ENCODE assay signal across 17 cellular contexts in genomic region chr6:111228094-111228493, GRCh38.
DNase-seq lines count a peak whose midpoint lies in the region; ATAC-seq, FAIRE-seq and TF ChIP-seq lines count a peak whose summit lies in the region.
"Had no signal": no experiment of that assay in that cellular context is flagged by ENCODE, and none has a peak within 500 bp of the region (broad histone marks: within the 10 kb centered on the region; RNA-seq: fewer than 3 reads in every experiment).

No MANE protein-coding gene starts in this region.

- intact Hi-C loops in Right ventricle myocardium superior (cut with DNase I): no loop called here
- intact Hi-C loops in Right ventricle myocardium inferior (cut with DNase I): no loop called here

- no peak for FAIRE-seq in bronchial epithelial cell (lab: Jason Lieb, UNC)
- FAIRE-seq: endometrium, H1 had no signal

- H3K4me1 ChIP-seq in thoracic aorta (ENCODE audit: control insufficient read depth in 1 of 2, low read depth in 2 of 2): peaks cover 33 to 59% of the 10 kb centered on the region in 2 donors

- peak; percentile 5 for ATAC-seq in Right ventricle myocardium superior (ENCODE audit: poor library complexity)
- ATAC-seq in Right ventricle myocardium inferior: no peak
- no peak for ATAC-seq in thoracic aorta (ENCODE audit: insufficient number of reproducible peaks, low FRiP score, low read depth)
- ATAC-seq in GM21423 (IDR thresholded peaks at IDR 0.05; ENCODE audit: unreplicated experiment): no peak
- no peak for ATAC-seq in GM18511 (IDR thresholded peaks at IDR 0.05; ENCODE audit: unreplicated experiment)

- H3K4me3 ChIP-seq in bronchial epithelial cell (ENCODE audit: low read depth, low read length) (no peak overlapping the region), thoracic aorta (no peak overlapping the region)
- H3K4me3 ChIP-seq: ovary had no signal

- peak overlapping the region; percentile 52 to 56 for H3K27ac ChIP-seq in thoracic aorta
- H3K27ac ChIP-seq: ovary had no signal

- H3K36me3 ChIP-seq in bronchial epithelial cell (ENCODE audit: control insufficient read depth, insufficient read depth, low read length) (no peaks in the 10 kb centered on the region), thoracic aorta (no peaks in the 10 kb centered on the region)
- H3K36me3 ChIP-seq: ovary had no signal

- no peaks in the 10 kb centered on the region for H3K27me3 ChIP-seq in bronchial epithelial cell (ENCODE audit: control insufficient read depth, insufficient read depth, low read length)
- no peaks in the 10 kb centered on the region for H3K27me3 ChIP-seq in thoracic aorta (replicated peaks; ENCODE audit: insufficient read depth)
- H3K27me3 ChIP-seq: ovary had no signal

- TF ChIP-seq CTCF in bronchial epithelial cell (IDR thresholded peaks at IDR 0.05; ENCODE audit: insufficient read depth, low read length, severe bottlenecking): no peak
- TF ChIP-seq CTCF in thoracic aorta (IDR thresholded peaks at IDR 0.05): no peak

- no peaks in the 10 kb centered on the region for H3K9me3 ChIP-seq in thoracic aorta
- H3K9me3 ChIP-seq: ovary had no signal

- DNase-seq in Right ventricle myocardium superior (no peak), Right ventricle myocardium inferior (ENCODE audit: missing footprints) (no peak), bronchial epithelial cell (ENCODE audit: low read depth) (peak; percentile 77), glomerular visceral epithelial cell (ENCODE audit: extremely low spot score) (peak; percentile 9), thoracic aorta (ENCODE audit: low spot score) (no peak), DMS 273 treated with DMSO at 0.1 percent for 48 hours (lab: John Stamatoyannopoulos, UW) (no peak)
- DNase-seq: activated effector memory CD4-positive, alpha-beta T cell treated with anti-CD3 and anti-CD28 coated beads, Interleukin-2, amount 50 U/mL, for 16 hours; GF-D8; NCI-H82; ovary; SHP77 treated with DMSO at 0.1 percent for 48 hours; stimulated activated CD4-positive, alpha-beta T cell treated with anti-CD3 and anti-CD28 coated beads, Interleukin-12 subunit alpha, Interleukin-12 subunit beta, amount 100 ng/mL, for 4 hours; substantia nigra had no signal

Comparison
In these comparisons a context has a peak if more than half of its experiments do, and no peak if none do; other contexts are left out.
1. DNase-seq: peak in bronchial epithelial cell (single experiment) and glomerular visceral epithelial cell (single experiment); none in Right ventricle myocardium superior (single experiment), Right ventricle myocardium inferior (single experiment), thoracic aorta (single experiment) and DMS 273 treated with DMSO at 0.1 percent for 48 hours (single experiment).